8 cellular contexts compared by ENCODE assay signal in the genomic region with DNA sequence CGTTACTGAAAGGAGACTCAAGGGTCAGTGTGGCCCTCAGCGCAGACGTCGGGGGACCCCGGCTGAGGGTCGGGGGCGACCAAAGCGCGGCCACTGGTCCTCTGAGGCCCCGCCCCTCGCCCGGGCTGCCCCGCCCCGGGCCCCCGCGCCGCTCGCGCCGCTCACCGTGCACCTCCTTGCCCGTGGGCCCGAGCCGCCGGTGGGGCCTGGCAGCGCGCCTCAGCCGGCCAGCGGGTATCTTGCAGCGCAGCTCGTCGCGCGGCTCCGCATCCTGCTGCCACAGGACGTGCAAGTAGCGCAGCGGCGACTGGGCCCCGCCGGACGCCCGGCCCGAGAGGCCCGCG. TPM values are rescaled to one million over a fixed set of nuclear protein-coding genes. Genes with fewer than 3 reads are reported as not detected.
DNase-seq lines count a peak whose midpoint lies in the region; ATAC-seq and TF ChIP-seq lines count a peak whose summit lies in the region.

No MANE protein-coding gene starts in this region.

- peaks cover 5% of the 10 kb centered on the region for H3K36me3 Mint-ChIP-seq in activated T-cell treated with anti-CD3 and anti-CD28 coated beads, Interleukin-2, amount 50 U/mL, for 4 hours (ENCODE audit: insufficient read depth)

- peak overlapping the region; percentile 95 for H3K4me3 ChIP-seq in GM08714 (ENCODE audit: low read length)
- H3K4me3 ChIP-seq in prostate gland, result peak overlapping the region; percentile 89 to 90

- H3K36me3 ChIP-seq in prostate gland, result no peaks in the 10 kb centered on the region

- intact Hi-C loops in prostate gland (cut with DNase I), result no loop called here

- H3K9me3 Mint-ChIP-seq in activated T-cell treated with anti-CD3 and anti-CD28 coated beads, Interleukin-2, amount 50 U/mL, for 4 hours, result no peaks in the 10 kb centered on the region

- no peak for TF ChIP-seq EP300 in Ishikawa (IDR thresholded peaks at IDR 0.05; ENCODE audit: borderline replicate concordance)

- WGBS in prostate gland, result 0% methylated on average over 10 of the region's 46 CpGs

- H3K27ac ChIP-seq in prostate gland, result peak overlapping the region; percentile 87

- TF ChIP-seq CTCF in prostate gland (IDR thresholded peaks at IDR 0.05), result no peak

- no peaks in the 10 kb centered on the region for H3K4me1 ChIP-seq in prostate gland (replicated peaks)

- TF ChIP-seq POLR2A in prostate gland (IDR thresholded peaks at IDR 0.05), result no peak

- no peaks in the 10 kb centered on the region for H3K27me3 ChIP-seq in prostate gland (replicated peaks; ENCODE audit: insufficient read depth)

- H3K4me1 Mint-ChIP-seq in activated T-cell treated with anti-CD3 and anti-CD28 coated beads, Interleukin-2, amount 50 U/mL, for 4 hours (ENCODE audit: low read depth), result peaks cover 23% of the 10 kb centered on the region

- H3K4me3 Mint-ChIP-seq in activated T-cell treated with anti-CD3 and anti-CD28 coated beads, Interleukin-2, amount 50 U/mL, for 4 hours, result peak overlapping the region; percentile 85

- no peaks in the 10 kb centered on the region for H3K27me3 Mint-ChIP-seq in activated T-cell treated with anti-CD3 and anti-CD28 coated beads, Interleukin-2, amount 50 U/mL, for 4 hours (ENCODE audit: low read depth)

- no peak for TF ChIP-seq RAD21 in Ishikawa (IDR thresholded peaks at IDR 0.05; ENCODE audit: low read depth)

- peak; percentile 20 for ATAC-seq in GM21576 (IDR thresholded peaks at IDR 0.05; ENCODE audit: unreplicated experiment)
- ATAC-seq in activated T-cell treated with anti-CD3 and anti-CD28 coated beads, Interleukin-2, amount 50 U/mL, for 4 hours, result peak; percentile 59 to 65

- peak; percentile 17 for DNase-seq in activated T-cell treated with anti-CD3 and anti-CD28 coated beads, Interleukin-2, amount 50 U/mL, for 4 hours
- DNase-seq in germinal center (ENCODE audit: low spot score), result peak; percentile 53
- peak; percentile 16 for DNase-seq in prostate gland (ENCODE audit: low spot score)
- no peak for DNase-seq in GF-D8 (lab: John Stamatoyannopoulos, UW)
- no peak for DNase-seq in ecto neural progenitor cell (ENCODE audit: low spot score)

- no peaks in the 10 kb centered on the region for H3K9me3 ChIP-seq in prostate gland

TF ChIP-seq in Ishikawa, 13 proteins besides CTCF, POLR2A, EP300 and RAD21:
- peak; percentile 85 for TF ChIP-seq ZBTB7A (IDR thresholded peaks at IDR 0.05; ENCODE audit: low read depth)
- no peak for TF ChIP-seq TCF12 (IDR thresholded peaks at IDR 0.05; ENCODE audit: low read depth)
TF ChIP-seq in Ishikawa: peak in this region for 1.

RNA-seq across cellular contexts. Expression of a gene that starts 0.4 kb away (rescaled TPM):
- 10 to 100 TPM; 28.0 to 30.4 (median 29.7) TPM for total RNA-seq in activated T-cell treated with anti-CD3 and anti-CD28 coated beads, Interleukin-2, amount 50 U/mL, for 4 hours
- total RNA-seq in prostate gland, result 10 to 100 TPM; 72.4 to 94.5 TPM

RNA-seq across cellular contexts. Expression of a gene that starts 5.5 kb away (rescaled TPM):
- total RNA-seq in activated T-cell treated with anti-CD3 and anti-CD28 coated beads, Interleukin-2, amount 50 U/mL, for 4 hours, result 100 to 1,000 TPM; 448 to 518 (median 461) TPM
- 100 to 1,000 TPM; 385 to 501 TPM for total RNA-seq in prostate gland

RNA-seq across cellular contexts. Expression of a gene that starts 20.5 kb away (rescaled TPM):
- total RNA-seq in activated T-cell treated with anti-CD3 and anti-CD28 coated beads, Interleukin-2, amount 50 U/mL, for 4 hours, result not detected
- under 1 TPM in 1 of 2 donors, not detected in 1; 0.85 TPM for total RNA-seq in prostate gland

RNA-seq across cellular contexts. Expression of a gene that starts 36.0 kb away (rescaled TPM):
- total RNA-seq in activated T-cell treated with anti-CD3 and anti-CD28 coated beads, Interleukin-2, amount 50 U/mL, for 4 hours, result 10 to 100 TPM in 1 of 3 donors, 1 to 10 TPM in 2; 6.5 to 12.3 (median 8.6) TPM
- total RNA-seq in prostate gland, result 10 to 100 TPM; 37.8 to 92.7 TPM

Comparison
In these comparisons a context has a peak if more than half of its experiments do, and no peak if none do; other contexts are left out.
1. DNase-seq: peak in activated T-cell treated with anti-CD3 and anti-CD28 coated beads, Interleukin-2, amount 50 U/mL, for 4 hours (single experiment), germinal center (single experiment) and prostate gland (single experiment); none in GF-D8 (single experiment) and ecto neural progenitor cell (single experiment).